ENCODE assay signal across 1 cellular context in genomic region chr1:37514350-37515184, GRCh38.
TF ChIP-seq lines count a peak whose summit lies in the region.

Gene MEAF6, minus strand, starts transcription at chr1:37514766. Its CDS starts 20 bp downstream, at chr1:37514746.

TF ChIP-seq in K562, 482 proteins besides CTCF, POLR2A, EP300 and RAD21 (continued from another document and continues in another):
- 0 out of 6 replicates have a peak, but pooled peaks of 1 of the 3 experiments have one; percentile 50 for TF ChIP-seq ZBTB11 (CRISPR knock-in tag; IDR thresholded peaks at IDR 0.05)
- TF ChIP-seq ZNF184 (CRISPR knock-in tag; IDR thresholded peaks at IDR 0.05), result no peak
- no peak for TF ChIP-seq CSDE1 (IDR thresholded peaks at IDR 0.05)
- peak; percentile 74; the same call in 1 of the 2 replicates for TF ChIP-seq ZNF395 (CRISPR knock-in tag; IDR thresholded peaks at IDR 0.05)
- peak; percentile 96 to 97 for TF ChIP-seq NRF1 (conservative IDR thresholded peaks at IDR 0.05 in 1 of 2, IDR thresholded peaks at IDR 0.05 in 1 of 2)
- no peak for TF ChIP-seq ZBTB40 (IDR thresholded peaks at IDR 0.05)
- no peak for TF ChIP-seq ZBTB40 (CRISPR knock-in tag; IDR thresholded peaks at IDR 0.05)
- no peak for TF ChIP-seq BRF2 (IDR thresholded peaks at IDR 0.05; ENCODE audit: borderline replicate concordance, insufficient read depth, insufficient read length)
- TF ChIP-seq E2F4 (CRISPR knock-in tag; IDR thresholded peaks at IDR 0.05; ENCODE audit: low read depth), result 0 out of 2 replicates have a peak, but pooled peaks have one; percentile 15
- TF ChIP-seq SNIP1 (IDR thresholded peaks at IDR 0.05; ENCODE audit: low read depth), result peak; percentile 94; the same call in 1 of the 2 replicates
- TF ChIP-seq HDAC2 (IDR thresholded peaks at IDR 0.05), result peak; percentile 69; the same call in 1 of the 2 replicates
- no peak for TF ChIP-seq NCOA6 (IDR thresholded peaks at IDR 0.05)
- TF ChIP-seq ZNF23 (CRISPR knock-in tag; IDR thresholded peaks at IDR 0.05), result no peak
- TF ChIP-seq COPS2 (conservative IDR thresholded peaks at IDR 0.05), result no peak
- TF ChIP-seq CBX8 (IDR thresholded peaks at IDR 0.05; ENCODE audit: borderline replicate concordance, extremely low read depth, low read depth, low read length, poor library complexity, severe bottlenecking), result no peak
- no peak; the same call in 1 of the 2 replicates for TF ChIP-seq POLR2AphosphoS2 (IDR thresholded peaks at IDR 0.05; ENCODE audit: low read length)
- peak; percentile 68; the same call in 1 of the 2 replicates for TF ChIP-seq NFRKB (IDR thresholded peaks at IDR 0.05; ENCODE audit: low read depth)
- TF ChIP-seq NR0B1 (IDR thresholded peaks at IDR 0.05; ENCODE audit: partially characterized antibody), result no peak
- peak; percentile 91 for TF ChIP-seq THAP12 (CRISPR knock-in tag; IDR thresholded peaks at IDR 0.05)
- TF ChIP-seq CBX5 (IDR thresholded peaks at IDR 0.05; ENCODE audit: borderline replicate concordance, low read depth), result 0 out of 2 replicates have a peak, but pooled peaks have one; percentile 68
- peak in 1 of 2 experiments; percentile 15; a peak in 2 of 4 replicates for TF ChIP-seq FOXK2 (conservative IDR thresholded peaks at IDR 0.05 in 1 of 2, IDR thresholded peaks at IDR 0.05 in 1 of 2; ENCODE audit: low read depth in 2 of 2)
- TF ChIP-seq MITF (IDR thresholded peaks at IDR 0.05), result peak; percentile 28; the same call in 1 of the 2 replicates
- TF ChIP-seq SAFB2 (IDR thresholded peaks at IDR 0.05; ENCODE audit: borderline replicate concordance, low read depth, low read length, severe bottlenecking), result no peak
- TF ChIP-seq ZNF511 (CRISPR knock-in tag; IDR thresholded peaks at IDR 0.05), result peak; percentile 23; the same call in 1 of the 2 replicates
- no peak for TF ChIP-seq USF1 (CRISPR knock-in tag; IDR thresholded peaks at IDR 0.05)
- no peak for TF ChIP-seq ZZZ3 (IDR thresholded peaks at IDR 0.05)
- TF ChIP-seq MTA2 (IDR thresholded peaks at IDR 0.05; ENCODE audit: low read depth), result no peak
- 0 out of 2 replicates have a peak, but pooled peaks have one; percentile 2 for TF ChIP-seq XRCC5 (IDR thresholded peaks at IDR 0.05; ENCODE audit: low read depth, low read length)
- no peak for TF ChIP-seq SMAD2 (IDR thresholded peaks at IDR 0.05; ENCODE audit: low read depth, low read length)
